16 cellular contexts compared by ENCODE assay signal in genomic region chr9:8679405-8679951, GRCh38.
DNase-seq lines count a peak whose midpoint lies in the region; ATAC-seq and TF ChIP-seq lines count a peak whose summit lies in the region.
"Had no signal": no experiment of that assay in that cellular context is flagged by ENCODE, and none has a peak within 500 bp of the region (broad histone marks: within the 10 kb centered on the region; RNA-seq: fewer than 3 reads in every experiment).

No MANE protein-coding gene starts in this region.

- TF ChIP-seq CTCF in dorsolateral prefrontal cortex (IDR thresholded peaks at IDR 0.05 in 54 of 56, conservative IDR thresholded peaks at IDR 0.05 in 2 of 56; ENCODE audit: low read depth in 1 of 56, partially characterized antibody in 56 of 56) (peak in 7 of 56 donors; percentile 7 to 22 (median 15)), foreskin keratinocyte (conservative IDR thresholded peaks at IDR 0.05) (no peak)

- DNase-seq in NCI-H69 (lab: John Stamatoyannopoulos, UW) (peak; percentile 95), dorsolateral prefrontal cortex (no peak), foreskin keratinocyte (no peak)
- DNase-seq in activated CD8-positive, alpha-beta memory T cell treated with anti-CD3 and anti-CD28 coated beads, Interleukin-2, amount 50 U/mL, for 4 hours, result no peak
- DNase-seq in activated CD4-positive, alpha-beta T cell treated with anti-CD3 and anti-CD28 coated beads for 36 hours, result no peak
- DNase-seq: GM23248, mesendoderm, NCI-H1694 treated with DMSO at 0.1 percent for 48 hours, NCI-H82 had no signal

- H3K27me3 Mint-ChIP-seq in activated CD4-positive, alpha-beta T cell treated with anti-CD3 and anti-CD28 coated beads for 36 hours, result peaks cover 5% of the 10 kb centered on the region

- H3K27ac Mint-ChIP-seq in activated CD4-positive, alpha-beta T cell treated with anti-CD3 and anti-CD28 coated beads for 36 hours, result no peak overlapping the region
- H3K27ac Mint-ChIP-seq: activated T-helper 17 cell treated with anti-CD3 and anti-CD28 coated beads, Interleukin-2, amount 50 U/mL, for 72 hours had no signal

- H3K27me3 ChIP-seq in HUES48 (ENCODE audit: control insufficient read depth, insufficient read depth, low read length), result no peaks in the 10 kb centered on the region
- H3K27me3 ChIP-seq in dorsolateral prefrontal cortex, result no peaks in the 10 kb centered on the region
- H3K27me3 ChIP-seq in neuron (ENCODE audit: insufficient read depth, low read length), result no peaks in the 10 kb centered on the region
- H3K27me3 ChIP-seq in foreskin keratinocyte, result no peaks in the 10 kb centered on the region
- H3K27me3 ChIP-seq: neutrophil, right atrium auricular region had no signal

- no peak overlapping the region for H3K4me3 Mint-ChIP-seq in activated CD4-positive, alpha-beta T cell treated with anti-CD3 and anti-CD28 coated beads for 36 hours
- H3K4me3 Mint-ChIP-seq: activated T-helper 17 cell treated with anti-CD3 and anti-CD28 coated beads, Interleukin-2, amount 50 U/mL, for 72 hours had no signal

- ATAC-seq in HG02642 (IDR thresholded peaks at IDR 0.05; ENCODE audit: poor library complexity, unreplicated experiment), result no peak
- no peak for ATAC-seq in activated CD4-positive, alpha-beta T cell treated with anti-CD3 and anti-CD28 coated beads for 36 hours
- no peak for ATAC-seq in foreskin keratinocyte
- ATAC-seq: activated T-helper 17 cell treated with anti-CD3 and anti-CD28 coated beads, Interleukin-2, amount 50 U/mL, for 72 hours; GM12878 had no signal

- H2AFZ ChIP-seq in neuron (ENCODE audit: low read depth, low read length), result no peak overlapping the region
- H2AFZ ChIP-seq: GM23248 had no signal

- H3K4me1 ChIP-seq in HUES48 (ENCODE audit: control insufficient read depth, insufficient read depth, low read length) (peaks cover 70% of the 10 kb centered on the region), neuron (ENCODE audit: insufficient read depth, low read length) (peaks cover 44% of the 10 kb centered on the region), foreskin keratinocyte (no peaks in the 10 kb centered on the region)

- H3K36me3 ChIP-seq in HUES48 (ENCODE audit: control insufficient read depth, insufficient read depth, low read length) (no peaks in the 10 kb centered on the region), neuron (ENCODE audit: insufficient read depth, low read length) (no peaks in the 10 kb centered on the region)
- H3K36me3 ChIP-seq: neutrophil, right atrium auricular region had no signal

- no peaks in the 10 kb centered on the region for H3K9me3 Mint-ChIP-seq in activated CD4-positive, alpha-beta T cell treated with anti-CD3 and anti-CD28 coated beads for 36 hours (ENCODE audit: low read depth)
- H3K9me3 Mint-ChIP-seq: activated T-helper 17 cell treated with anti-CD3 and anti-CD28 coated beads, Interleukin-2, amount 50 U/mL, for 72 hours had no signal

- H3K27ac ChIP-seq in HUES48 (ENCODE audit: low read depth, low read length), result peak overlapping the region; percentile 51
- peak overlapping the region in 56 of 59 donors; percentile 2 to 88 (median 73) for H3K27ac ChIP-seq in dorsolateral prefrontal cortex
- H3K27ac ChIP-seq in foreskin keratinocyte, result no peak overlapping the region
- H3K27ac ChIP-seq: GM23248, neutrophil, right atrium auricular region had no signal

- CTCF ChIA-PET in activated CD4-positive, alpha-beta T cell treated with anti-CD3 and anti-CD28 coated beads for 36 hours (lab: Charles Lee), result no interaction called here

- POLR2A ChIA-PET in activated CD4-positive, alpha-beta T cell treated with anti-CD3 and anti-CD28 coated beads for 36 hours (lab: Charles Lee), result no interaction called here

- no peaks in the 10 kb centered on the region for H3K4me1 Mint-ChIP-seq in activated CD4-positive, alpha-beta T cell treated with anti-CD3 and anti-CD28 coated beads for 36 hours
- H3K4me1 Mint-ChIP-seq: activated T-helper 17 cell treated with anti-CD3 and anti-CD28 coated beads, Interleukin-2, amount 50 U/mL, for 72 hours had no signal

- H3K9me3 ChIP-seq in HUES48 (ENCODE audit: control insufficient read depth, insufficient read depth, low read length) (no peaks in the 10 kb centered on the region), neuron (ENCODE audit: low read length) (no peaks in the 10 kb centered on the region)
- H3K9me3 ChIP-seq: neutrophil, right atrium auricular region had no signal

- H3K9ac ChIP-seq in HUES48 (ENCODE audit: low read depth, low read length), result no peak overlapping the region
- H3K9ac ChIP-seq: GM23248 had no signal

- intact Hi-C loops in dorsolateral prefrontal cortex (cut with DNase I), result no loop called here
- intact Hi-C loops in activated CD4-positive, alpha-beta T cell treated with anti-CD3 and anti-CD28 coated beads for 36 hours (cut with DNase I, micrococcal nuclease), result no loop called here

- H3K36me3 Mint-ChIP-seq in activated CD4-positive, alpha-beta T cell treated with anti-CD3 and anti-CD28 coated beads for 36 hours (ENCODE audit: low read depth), result no peaks in the 10 kb centered on the region

- H3K4me3 ChIP-seq in HUES48 (ENCODE audit: low read depth, low read length) (no peak overlapping the region), dorsolateral prefrontal cortex (peak overlapping the region in 30 of 59 donors; percentile 4 to 51 (median 18)), neuron (ENCODE audit: low read length) (peak overlapping the region; percentile 9)
- H3K4me3 ChIP-seq: GM12878, GM23248, right atrium auricular region had no signal
